In genomic region chr9:4131946-4132345, GRCh38 we compare ENCODE assay signal across 28 cellular contexts.
"Had no signal": no experiment of that assay in that cellular context is flagged by ENCODE, and none has a peak within 500 bp of the region (broad histone marks: within the 10 kb centered on the region; RNA-seq: fewer than 3 reads in every experiment).

No MANE protein-coding gene starts in this region.

- ATAC-seq: activated naive CD4-positive, alpha-beta T cell treated with anti-CD3 and anti-CD28 coated beads, Interleukin-2, amount 50 U/mL, for 72 hours; activated T-cell treated with anti-CD3 and anti-CD28 coated beads, Interleukin-2, amount 50 U/mL, for 72 hours; esophagus mucosa; heart left ventricle had no signal

- DNase-seq: activated CD4-positive, alpha-beta memory T cell treated with anti-CD3 and anti-CD28 coated beads, Interleukin-2, amount 10 ng/mL, durations not matched to agents 7 days and 5 days; activated CD4-positive, alpha-beta T cell treated with anti-CD3 and anti-CD28 coated beads for 1 hour; activated CD4-positive, alpha-beta T cell treated with anti-CD3 and anti-CD28 coated beads for 4 hours; activated CD4-positive, alpha-beta T cell treated with anti-CD3 and anti-CD28 coated beads, Interleukin-2, amount 10 ng/mL, durations not matched to agents 7 days and 5 days; activated CD4-positive, alpha-beta T cell treated with anti-CD3 and anti-CD28 coated beads, Interleukin-2, amount 50 U/mL, for 4 hours; activated CD4-positive, CD25-positive, alpha-beta regulatory T cell; activated CD8-positive, alpha-beta memory T cell treated with anti-CD3 and anti-CD28 coated beads, Interleukin-2, amount 50 U/mL, for 48 hours; activated gamma-delta T cell; activated naive CD4-positive, alpha-beta T cell; activated naive CD4-positive, alpha-beta T cell treated with anti-CD3 and anti-CD28 coated beads, Interleukin-2, amount 10 ng/mL, durations not matched to agents 7 days and 5 days; activated naive CD8-positive, alpha-beta T cell treated with anti-CD3 and anti-CD28 coated beads, Interleukin-2, amount 10 ng/mL, durations not matched to agents 7 days and 5 days; activated T-cell treated with anti-CD3 and anti-CD28 coated beads for 4 hours; activated T-cell treated with anti-CD3 and anti-CD28 coated beads, Interleukin-2, amount 50 U/mL, for 24 hours; activated T-cell treated with anti-CD3 and anti-CD28 coated beads, Interleukin-2, amount 50 U/mL, for 72 hours; central memory CD4-positive, alpha-beta T cell; cerebellar nuclear complex; dorsolateral prefrontal cortex; effector memory CD4-positive, alpha-beta T cell; endodermal cell; glutamatergic neuron; heart left ventricle; T-helper 2 cell had no signal

- H3K27me3 ChIP-seq: ascending aorta, breast epithelium, cardiac muscle cell, dorsolateral prefrontal cortex, heart left ventricle had no signal

- H3K27ac ChIP-seq: ascending aorta, breast epithelium, cardiac muscle cell, coronary artery, dorsolateral prefrontal cortex, heart left ventricle had no signal

- H3K4me1 ChIP-seq: breast epithelium had no signal

- H3K36me3 ChIP-seq: ascending aorta, breast epithelium, cardiac muscle cell, heart left ventricle had no signal

- H3K4me3 ChIP-seq: ascending aorta, breast epithelium, cardiac muscle cell, coronary artery, dorsolateral prefrontal cortex, heart left ventricle had no signal
